ENCODE assay signal across 11 cellular contexts in the genomic region with DNA sequence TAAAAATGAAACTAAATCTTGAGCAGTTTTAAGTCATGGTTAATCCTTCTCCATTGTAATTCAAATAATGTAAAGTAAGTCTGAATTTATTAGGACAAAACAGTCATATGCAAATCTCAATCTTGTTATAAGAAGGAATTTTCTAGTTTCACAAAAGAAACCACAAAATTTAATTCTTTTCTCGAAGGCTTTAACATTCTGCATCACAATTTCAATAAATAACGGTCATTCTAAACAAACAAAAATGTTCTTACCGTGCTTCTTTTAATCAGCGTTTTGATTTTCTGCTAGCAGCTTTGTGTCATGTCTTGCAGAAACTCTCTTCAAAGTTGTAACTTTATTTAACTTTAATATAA. TPM values are rescaled to one million over a fixed set of nuclear protein-coding genes. Genes with fewer than 3 reads are reported as not detected.
DNase-seq lines count a peak whose midpoint lies in the region; ATAC-seq and TF ChIP-seq lines count a peak whose summit lies in the region.
"Had no signal": no experiment of that assay in that cellular context is flagged by ENCODE, and none has a peak within 500 bp of the region (broad histone marks: within the 10 kb centered on the region; RNA-seq: fewer than 3 reads in every experiment).

No MANE protein-coding gene starts in this region.

- peak overlapping the region; percentile 69 for H3K4me2 ChIP-seq in Karpas-422 (ENCODE audit: low read depth, low read length, poor library complexity, severe bottlenecking)

- intact Hi-C loops in natural killer cell (cut with micrococcal nuclease) = loop anchor here (1.0 to 10.0 kb wide), 7 partner anchors 16 to 523 kb away; a partner anchor contains a TSS

- H3K9me3 ChIP-seq in Karpas-422 (ENCODE audit: low read length) = no peaks in the 10 kb centered on the region

- peaks cover 16% of the 10 kb centered on the region for H3K4me1 ChIP-seq in Karpas-422 (ENCODE audit: low read length)

- ATAC-seq in natural killer cell (no peak), GM21390 (IDR thresholded peaks at IDR 0.05; ENCODE audit: unreplicated experiment) (no peak), HG03565 (IDR thresholded peaks at IDR 0.05; ENCODE audit: unreplicated experiment) (no peak)

- H3K4me3 ChIP-seq in AG09309 (ENCODE audit: control insufficient read depth, low read depth, low read length) (peak overlapping the region; percentile 47), Karpas-422 (ENCODE audit: low read length) (peak overlapping the region; percentile 51; the same call in 1 of the 2 replicates)

- no peaks in the 10 kb centered on the region for H3K79me2 ChIP-seq in Karpas-422 (ENCODE audit: low read length)

- no peak overlapping the region for H3K27ac ChIP-seq in Karpas-422 (ENCODE audit: low read length)
- peak overlapping the region; percentile 39 for H3K27ac ChIP-seq in caudate nucleus (ENCODE audit: low read depth, low read length)

- H3K9me2 ChIP-seq in Karpas-422 (replicated peaks; ENCODE audit: insufficient read depth, low read length) = no peaks in the 10 kb centered on the region

- 0 out of 2 replicates have a peak, but pooled peaks cover 2% of the 10 kb centered on the region for H3K27me3 ChIP-seq in Karpas-422 (ENCODE audit: low read length)

- peak overlapping the region; percentile 98 for H3K4me3 Mint-ChIP-seq in natural killer cell
- H3K4me3 Mint-ChIP-seq: nephron progenitor cell had no signal

- peaks cover 14% of the 10 kb centered on the region for H3K36me3 Mint-ChIP-seq in natural killer cell

- DNase-seq in AG09309 (ENCODE audit: low read depth) (no peak), Karpas-422 (no peak), caudate nucleus (lab: John Stamatoyannopoulos, UW) (no peak), natural killer cell (no peak), 8988T (no peak), DMS79 (lab: John Stamatoyannopoulos, UW) (no peak)
- DNase-seq: cortex of kidney; nephron progenitor cell; stimulated activated naive CD4-positive, alpha-beta T cell treated with Interleukin-2 at 50 U/mL for 16 hours had no signal

- H3K36me3 ChIP-seq in Karpas-422 (ENCODE audit: insufficient read depth, low read length) = no peaks in the 10 kb centered on the region

- H3K9ac ChIP-seq in Karpas-422 (ENCODE audit: low read length) = no peak overlapping the region; the same call in 1 of the 2 replicates

- H4K20me1 ChIP-seq in Karpas-422 (ENCODE audit: insufficient read depth, low read depth, low read length) = no peaks in the 10 kb centered on the region

- H2AFZ ChIP-seq in Karpas-422 (ENCODE audit: low read length) = 0 out of 2 replicates have a peak overlapping the region, but pooled peaks have one; percentile 4

- H3K27ac Mint-ChIP-seq in natural killer cell = peak overlapping the region; percentile 98 to 100
- H3K27ac Mint-ChIP-seq: nephron progenitor cell had no signal

- H3K27me3 Mint-ChIP-seq in natural killer cell (ENCODE audit: low read depth in 2 of 2) = no peaks in the 10 kb centered on the region

- H3K9me3 Mint-ChIP-seq in natural killer cell = no peaks in the 10 kb centered on the region
- H3K9me3 Mint-ChIP-seq: nephron progenitor cell had no signal

- H3K4me1 Mint-ChIP-seq in natural killer cell = peaks cover 44 to 49% of the 10 kb centered on the region in 2 donors

- TF ChIP-seq CTCF in AG09309 (IDR thresholded peaks at IDR 0.05; ENCODE audit: control insufficient read depth, insufficient read depth, low read depth, low read length, missing control alignments) (no peak), natural killer cell (IDR thresholded peaks at IDR 0.05) (no peak)

RNA-seq across cellular contexts. Expression of a gene that starts 0.2 kb away (rescaled TPM):
- not detected in 2 replicates for total RNA-seq in Karpas-422 (2014; rRNA removed; shearing (Covaris generic); ENCODE audit: low replicate concordance)
- total RNA-seq in natural killer cell = 100 to 1,000 TPM; 158 to 302 (median 220) TPM

RNA-seq across cellular contexts. Expression of a gene that starts 12.4 kb away (rescaled TPM):
- not detected in 2 replicates for total RNA-seq in Karpas-422 (2014; rRNA removed; shearing (Covaris generic); ENCODE audit: low replicate concordance)
- total RNA-seq in natural killer cell = not detected

RNA-seq across cellular contexts. Expression of a gene that starts 41.6 kb away (rescaled TPM):
- total RNA-seq in Karpas-422 (2014; rRNA removed; shearing (Covaris generic); ENCODE audit: low replicate concordance) = not detected in 2 replicates
- total RNA-seq in natural killer cell = 100 to 1,000 TPM; 364 to 424 (median 392) TPM

Comparison
In these comparisons a context has a peak if more than half of its experiments do, and no peak if none do; other contexts are left out.
1. RNA of a gene that starts 0.2 kb away (total RNA-seq): 158 to 302 TPM in natural killer cell; not detected in Karpas-422; every median in the first group is over 100 times any median in the second.
2. RNA of a gene that starts 41.6 kb away (total RNA-seq): 364 to 424 TPM in natural killer cell; not detected in Karpas-422; every median in the first group is over 100 times any median in the second.